8 cellular contexts compared by ENCODE assay signal in genomic region chr12:14403711-14404164, GRCh38. TPM values are rescaled to one million over a fixed set of nuclear protein-coding genes. Genes with fewer than 3 reads are reported as not detected.
DNase-seq lines count a peak whose midpoint lies in the region; ATAC-seq and TF ChIP-seq lines count a peak whose summit lies in the region.

No MANE protein-coding gene starts in this region.

- H3K27me3 Mint-ChIP-seq in activated naive CD8-positive, alpha-beta T cell: no peaks in the 10 kb centered on the region

- no peak for TF ChIP-seq POLR2A in sigmoid colon (IDR thresholded peaks at IDR 0.05)

- H3K27ac Mint-ChIP-seq in activated naive CD8-positive, alpha-beta T cell: peak overlapping the region; percentile 66

- peaks cover 13% of the 10 kb centered on the region; the same call in 1 of the 2 replicates for H3K4me1 ChIP-seq in HEK293 (ENCODE audit: control insufficient read depth, insufficient read depth, low read length)
- H3K4me1 ChIP-seq in sigmoid colon: peaks cover 0 to 40% (median 29%) of the 10 kb centered on the region in 4 donors

- no peaks in the 10 kb centered on the region for H3K27me3 ChIP-seq in sigmoid colon

- DNase-seq in EH (ENCODE audit: low read depth) (peak; percentile 89), NCI-H2029 treated with DMSO at 0.1 percent for 48 hours (lab: John Stamatoyannopoulos, UW) (peak; percentile 84), left cardiac atrium (no peak), sigmoid colon (no peak)
- DNase-seq in stimulated activated naive CD4-positive, alpha-beta T cell treated with Interleukin-2 at 50 U/mL for 16 hours (lab: John Stamatoyannopoulos, UW): no peak

- TF ChIP-seq CTCF in HEK293 (tag by site-specific recombination; IDR thresholded peaks at IDR 0.05) (no peak), sigmoid colon (IDR thresholded peaks at IDR 0.05) (no peak)

- peak; percentile 87 to 90 for ATAC-seq in left cardiac atrium
- ATAC-seq in HG03025 (IDR thresholded peaks at IDR 0.05; ENCODE audit: low FRiP score, unreplicated experiment): no peak

- intact Hi-C loops in left cardiac atrium (cut with DNase I): no loop called here
- intact Hi-C loops in sigmoid colon (cut with DNase I): loop anchor here (5.0 kb wide), 1 partner anchor 36 kb away; the partner anchor contains the start of gene ATF7IP

- no peak for TF ChIP-seq EP300 in sigmoid colon (IDR thresholded peaks at IDR 0.05)

- H3K36me3 Mint-ChIP-seq in activated naive CD8-positive, alpha-beta T cell: peaks cover 4% of the 10 kb centered on the region

- CTCF ChIA-PET in HEK293 (lab: Yijun Ruan, JAX): interaction anchor here (1.0 kb wide), 1 partner anchor 50 kb away, joined by 3 read pairs; no protein-coding TSS in a partner anchor

- H3K27ac ChIP-seq in HEK293 (ENCODE audit: extremely low read depth, low read depth, low read length) (no peak overlapping the region), sigmoid colon (peak overlapping the region in 3 of 4 donors; percentile 34 to 55 (median 42))

- H3K4me1 Mint-ChIP-seq in activated naive CD8-positive, alpha-beta T cell (ENCODE audit: low read depth): peaks cover 83% of the 10 kb centered on the region

- H3K36me3 ChIP-seq in HEK293 (ENCODE audit: control insufficient read depth in 2 of 2, insufficient read depth in 1 of 2, low read length in 2 of 2): no peaks in the 10 kb centered on the region; a peak in 1 of 3 replicates
- H3K36me3 ChIP-seq in sigmoid colon: no peaks in the 10 kb centered on the region

- no peaks in the 10 kb centered on the region for H3K9me3 ChIP-seq in HEK293 (ENCODE audit: control insufficient read depth, insufficient read depth, low read depth, low read length)
- peaks cover 0 to 10% (median 3%) of the 10 kb centered on the region in 4 donors for H3K9me3 ChIP-seq in sigmoid colon

- POLR2A ChIA-PET in HEK293 (lab: Yijun Ruan, JAX): no interaction called here

- H3K9me3 Mint-ChIP-seq in activated naive CD8-positive, alpha-beta T cell (ENCODE audit: low read depth): peaks cover 4% of the 10 kb centered on the region

- WGBS in sigmoid colon, 2 donors: 0 to 8% methylated on average over 1 of the region's 1 CpG

- peak overlapping the region; percentile 70 for H3K4me3 Mint-ChIP-seq in activated naive CD8-positive, alpha-beta T cell

- H3K4me3 ChIP-seq in HEK293 (ENCODE audit: low read depth, low read length): peak overlapping the region; percentile 13; the same call in 1 of the 2 replicates
- no peak overlapping the region for H3K4me3 ChIP-seq in sigmoid colon

TF ChIP-seq in HEK293, 187 proteins besides CTCF, POLR2A, EP300 and RAD21 (continues in another document):
- TF ChIP-seq ZNF549 (tag by site-specific recombination; IDR thresholded peaks at IDR 0.05) (no peak), ZNF324 (tag by site-specific recombination; IDR thresholded peaks at IDR 0.05) (no peak), ZBTB17 (tag by site-specific recombination; IDR thresholded peaks at IDR 0.05) (peak; percentile 46), ZNF248 (tag by site-specific recombination; IDR thresholded peaks at IDR 0.05) (no peak), ZBTB6 (tag by site-specific recombination; IDR thresholded peaks at IDR 0.05) (peak; percentile 90), MYNN (tag by site-specific recombination; IDR thresholded peaks at IDR 0.05; ENCODE audit: borderline replicate concordance) (no peak), ZBTB49 (tag by site-specific recombination; IDR thresholded peaks at IDR 0.05; ENCODE audit: low read depth) (no peak), ZXDB (tag by site-specific recombination; IDR thresholded peaks at IDR 0.05) (no peak), ZNF341 (tag by site-specific recombination; IDR thresholded peaks at IDR 0.05; ENCODE audit: low read depth) (no peak), ZNF560 (tag by site-specific recombination; IDR thresholded peaks at IDR 0.05; ENCODE audit: borderline replicate concordance) (no peak), ZNF362 (tag by site-specific recombination; IDR thresholded peaks at IDR 0.05) (peak; percentile 49; the same call in 1 of the 2 replicates), ZNF280C (tag by site-specific recombination; IDR thresholded peaks at IDR 0.05) (no peak), PRDM6 (tag by site-specific recombination; IDR thresholded peaks at IDR 0.05) (peak; percentile 88), PATZ1 (tag by site-specific recombination; IDR thresholded peaks at IDR 0.05) (no peak)

RNA-seq across cellular contexts. Expression of gene ATF7IP, which starts 38.3 kb away (rescaled TPM):
- total RNA-seq in left cardiac atrium: 10 to 100 TPM; 55.0 to 59.4 TPM
- 10 to 100 TPM; 27.7 to 58.4 (median 44.6) TPM for total RNA-seq in sigmoid colon
- 10 to 100 TPM in 1 of 3 donors, 1 to 10 TPM in 2; 3.0 to 17.0 (median 3.6) TPM for polyA plus RNA-seq in sigmoid colon

Comparison
In these comparisons a context has a peak if more than half of its experiments do, and no peak if none do; other contexts are left out.
1. DNase-seq: peak in EH (single experiment) and NCI-H2029 treated with DMSO at 0.1 percent for 48 hours (single experiment); none in left cardiac atrium (single experiment), sigmoid colon (single experiment) and stimulated activated naive CD4-positive, alpha-beta T cell treated with Interleukin-2 at 50 U/mL for 16 hours (single experiment).